In genomic region chr1:220089650-220090556, GRCh38 we compare ENCODE assay signal across 8 cellular contexts. TPM values are rescaled to one million over a fixed set of nuclear protein-coding genes. Genes with fewer than 3 reads are reported as not detected.
DNase-seq lines count a peak whose midpoint lies in the region; ATAC-seq, FAIRE-seq and TF ChIP-seq lines count a peak whose summit lies in the region.

TSS of gene BPNT1 (minus strand) at chr1:220089788. CDS start at chr1:220079846, 9,942 bp downstream.

- H3K27ac ChIP-seq in kidney (ENCODE audit: low read depth in 2 of 2, low read length in 2 of 2) = peak within 1 kb of the TSS in 1 of 2 donors; percentile 15

- peak; percentile 56 for ATAC-seq in HG03432 (IDR thresholded peaks at IDR 0.05; ENCODE audit: unreplicated experiment)

- no peaks in the 10 kb centered on the region for H3K36me3 ChIP-seq in kidney (ENCODE audit: control insufficient read depth in 1 of 2, insufficient read depth in 2 of 2, low read length in 2 of 2)

- intact Hi-C loops in kidney (cut with DNase I) = no loop called here

- peak within 1 kb of the TSS; percentile 90 to 98 for H3K4me3 ChIP-seq in kidney (ENCODE audit: low read length in 2 of 2)

- peak; percentile 70 for FAIRE-seq in kidney (lab: Jason Lieb, UNC)

- peaks cover 0 to 4% of the 10 kb centered on the region in 2 donors for H3K4me1 ChIP-seq in kidney (ENCODE audit: control insufficient read depth in 1 of 2, insufficient read depth in 1 of 2, low read depth in 1 of 2, low read length in 2 of 2)

- H3K9me3 ChIP-seq in kidney (ENCODE audit: control insufficient read depth in 1 of 2, low read length in 2 of 2) = no peaks in the 10 kb centered on the region

- peak within 1 kb of the TSS; percentile 57 to 74 for H3K9ac ChIP-seq in kidney (ENCODE audit: low read length in 2 of 2)

- peak; percentile 85 for TF ChIP-seq POLR2A in GM19099 (IDR thresholded peaks at IDR 0.05; ENCODE audit: extremely low read depth, insufficient read length, low read depth)

- TF ChIP-seq CTCF in kidney (IDR thresholded peaks at IDR 0.05; ENCODE audit: borderline replicate concordance, extremely low read depth, insufficient read depth) = no peak

- peak; percentile 94 for DNase-seq in Ammon's horn (ENCODE audit: low spot score)
- peak; percentile 85 for DNase-seq in NCI-H510A (lab: John Stamatoyannopoulos, UW)
- DNase-seq in activated CD4-positive, alpha-beta T cell treated with anti-CD3 and anti-CD28 coated beads for 1 hour = peak; percentile 95
- peak; percentile 92 for DNase-seq in cerebellum (ENCODE audit: low spot score)
- DNase-seq in kidney = peak; percentile 96
- peak; percentile 93 to 95 for DNase-seq in stimulated activated CD4-positive, alpha-beta T cell treated with anti-CD3 and anti-CD28 coated beads, Interleukin-15, amount 100 ng/mL, for 48 hours (ENCODE audit: low read depth in 2 of 2)

RNA-seq across cellular contexts. Expression of gene BPNT1, which starts in this region (rescaled TPM):
- 14.1 TPM for total RNA-seq in cerebellum
- total RNA-seq in kidney = 25.7 TPM
- polyA plus RNA-seq in kidney (ENCODE audit: insufficient read depth, low read depth, low replicate concordance) = 31.3 TPM
